26 cellular contexts compared by ENCODE assay signal in genomic region chr5:1356873-1357787, GRCh38.
"Had no signal": no experiment of that assay in that cellular context is flagged by ENCODE, and none has a peak within 500 bp of the region (broad histone marks: within the 10 kb centered on the region; RNA-seq: fewer than 3 reads in every experiment).

No MANE protein-coding gene starts in this region.

- H3K27ac ChIP-seq: SJSA1 had no signal

- H3K36me3 ChIP-seq: SJSA1 had no signal

- DNase-seq: activated CD4-positive, alpha-beta memory T cell treated with anti-CD3 and anti-CD28 coated beads for 36 hours; activated CD4-positive, alpha-beta T cell treated with anti-CD3 and anti-CD28 coated beads, Interleukin-2, amount 10 ng/mL, durations not matched to agents 7 days and 5 days; activated CD4-positive, CD25-positive, alpha-beta regulatory T cell; activated CD8-positive, alpha-beta memory T cell treated with anti-CD3 and anti-CD28 coated beads for 24 hours; activated gamma-delta T cell; activated naive CD4-positive, alpha-beta T cell treated with anti-CD3 and anti-CD28 coated beads for 36 hours; activated T-cell treated with anti-CD3 and anti-CD28 coated beads for 4 hours; activated T-cell treated with anti-CD3 and anti-CD28 coated beads, Interleukin-2, amount 50 U/mL, for 48 hours; Karpas-422; MM.1S; NCI-H1105 treated with DMSO at 0.1 percent for 48 hours; NCI-H1436 treated with DMSO at 0.1 percent for 48 hours; NCI-H187 treated with DMSO at 0.1 percent for 48 hours; NCI-H2081 treated with DMSO at 0.1 percent for 48 hours; NCI-H2171; NCI-H2227 treated with DMSO at 0.1 percent for 48 hours; NCI-H446 treated with DMSO at 0.1 percent for 48 hours; NCI-H524 treated with DMSO at 0.1 percent for 48 hours; NCI-H748 treated with DMSO at 0.1 percent for 48 hours; Right ventricle myocardium superior; RPMI8226; SW 1271 had no signal

- H3K9me3 ChIP-seq: SJSA1 had no signal

- FAIRE-seq: astrocyte had no signal

- H3K4me3 ChIP-seq: SJSA1 had no signal

- H3K4me1 ChIP-seq: SJSA1 had no signal

- ATAC-seq: activated T-helper 17 cell treated with anti-CD3 and anti-CD28 coated beads, Interleukin-2, amount 50 U/mL, for 72 hours; SK-N-SH treated with all-trans-retinoic acid at 6 μM for 48 hours had no signal
